ENCODE assay signal across 17 cellular contexts in genomic region chr2:67524236-67524635, GRCh38.
"Had no signal": no experiment of that assay in that cellular context is flagged by ENCODE, and none has a peak within 500 bp of the region (broad histone marks: within the 10 kb centered on the region; RNA-seq: fewer than 3 reads in every experiment).

No MANE protein-coding gene starts in this region.

- H3K27ac ChIP-seq: colonic mucosa, lower lobe of right lung, right atrium auricular region, spleen, thoracic aorta, VCaP had no signal

- H3K27me3 ChIP-seq: colonic mucosa, heart right ventricle, right atrium auricular region, spleen had no signal

- H3K4me3 ChIP-seq: colonic mucosa, heart right ventricle, lower lobe of right lung, right atrium auricular region, spleen, thoracic aorta had no signal

- H3K9me3 ChIP-seq: colonic mucosa, heart right ventricle, lower lobe of right lung, right atrium auricular region, thoracic aorta had no signal

- H3K4me1 ChIP-seq: colonic mucosa, heart right ventricle, lower lobe of right lung, right atrium auricular region had no signal

- ATAC-seq: activated CD4-positive, CD25-positive, alpha-beta regulatory T cell treated with anti-CD3 and anti-CD28 coated beads, Interleukin-2, amount 50 U/mL, for 24 hours; activated CD8-positive, alpha-beta T cell treated with anti-CD3 and anti-CD28 coated beads, Interleukin-2, amount 10 ng/mL, durations not matched to agents 7 days and 5 days; heart right ventricle; lower lobe of right lung; naive thymus-derived CD8-positive, alpha-beta T cell had no signal

- H3K36me3 ChIP-seq: colonic mucosa, heart right ventricle, lower lobe of right lung, right atrium auricular region, spleen, thoracic aorta had no signal

- DNase-seq: activated CD4-positive, alpha-beta T cell treated with anti-CD3 and anti-CD28 coated beads, Interleukin-2, amount 10 ng/mL, durations not matched to agents 7 days and 5 days; activated CD8-positive, alpha-beta T cell treated with anti-CD3 and anti-CD28 coated beads, Interleukin-2, amount 10 ng/mL, durations not matched to agents 7 days and 5 days; activated gamma-delta T cell; aorta; central memory CD4-positive, alpha-beta T cell; colonic mucosa; heart right ventricle; kidney; lower lobe of right lung; naive thymus-derived CD8-positive, alpha-beta T cell; spleen; stimulated activated CD4-positive, alpha-beta T cell treated with anti-CD3 and anti-CD28 coated beads, Interleukin-4, amount 100 ng/mL, for 24 hours; stimulated activated naive CD4-positive, alpha-beta T cell treated with Interleukin-2 at 50 U/mL for 16 hours had no signal
